In genomic region chr16:11583889-11584565, GRCh38 we compare ENCODE assay signal across 7 cellular contexts. TPM values are rescaled to one million over a fixed set of nuclear protein-coding genes. Genes with fewer than 3 reads are reported as not detected.
DNase-seq lines count a peak whose midpoint lies in the region; ATAC-seq, FAIRE-seq and TF ChIP-seq lines count a peak whose summit lies in the region.

No MANE protein-coding gene starts in this region.

- no peak for ATAC-seq in GM21423 (IDR thresholded peaks at IDR 0.05; ENCODE audit: unreplicated experiment)

- no peaks in the 10 kb centered on the region for H3K36me3 ChIP-seq in prostate gland

- no peak for TF ChIP-seq CTCF in prostate gland (IDR thresholded peaks at IDR 0.05)

- peak overlapping the region in 1 of 2 donors; percentile 8 for H3K4me3 ChIP-seq in prostate gland

- H3K27ac ChIP-seq in epithelial cell of prostate (peak overlapping the region; percentile 66), prostate gland (peak overlapping the region; percentile 99)

- no peaks in the 10 kb centered on the region for H3K9me3 ChIP-seq in prostate gland

- 17% methylated on average over 7 of the region's 7 CpGs for WGBS in prostate gland

- TF ChIP-seq POLR2A in prostate gland (IDR thresholded peaks at IDR 0.05), result peak; percentile 54

- H3K27me3 ChIP-seq in prostate gland (replicated peaks; ENCODE audit: insufficient read depth), result no peaks in the 10 kb centered on the region

- intact Hi-C loops in prostate gland (cut with DNase I), result no loop called here

- H3K4me1 ChIP-seq in prostate gland (replicated peaks), result peaks cover 2% of the 10 kb centered on the region

- peak; percentile 82 for FAIRE-seq in GM19239 (lab: Jason Lieb, UNC)

- DNase-seq in GM19239 (ENCODE audit: insufficient read length, low spot score) (peak; percentile 27), NOMO-1 (lab: John Stamatoyannopoulos, UW; ENCODE audit: unreplicated experiment in 2 of 2) (peak; percentile 13 to 41), epithelial cell of prostate (ENCODE audit: low read depth, low spot score) (no peak), prostate gland (ENCODE audit: low spot score) (peak; percentile 75), GM03348 (ENCODE audit: low spot score) (no peak), 8988T (no peak)

RNA-seq across cellular contexts. Expression of gene LITAF, which starts 2.7 kb away (rescaled TPM):
- total RNA-seq in prostate gland, result 100 to 1,000 TPM in 1 of 2 donors, 10 to 100 TPM in 1; 92.5 to 137 TPM

Comparison
In these comparisons a context has a peak if more than half of its experiments do, and no peak if none do; other contexts are left out.
1. DNase-seq: peak in GM19239 (single experiment), NOMO-1 (2 of 2) and prostate gland (single experiment); none in epithelial cell of prostate (single experiment), GM03348 (single experiment) and 8988T (single experiment).